24 cellular contexts compared by ENCODE assay signal in genomic region chr4:3635090-3635820, GRCh38.
DNase-seq lines count a peak whose midpoint lies in the region; ATAC-seq and TF ChIP-seq lines count a peak whose summit lies in the region.
"Had no signal": no experiment of that assay in that cellular context is flagged by ENCODE, and none has a peak within 500 bp of the region (broad histone marks: within the 10 kb centered on the region; RNA-seq: fewer than 3 reads in every experiment).

No MANE protein-coding gene starts in this region.

- H3K9me2 ChIP-seq in hepatocyte (replicated peaks; ENCODE audit: insufficient read depth), result no peaks in the 10 kb centered on the region

- no peaks in the 10 kb centered on the region for H3K79me2 ChIP-seq in hepatocyte

- intact Hi-C loops in prostate gland (cut with DNase I), result no loop called here
- intact Hi-C loops in esophagus squamous epithelium (cut with DNase I), result no loop called here

- no peak overlapping the region for H3K4me3 ChIP-seq in hepatocyte
- H3K4me3 ChIP-seq in mucosa of rectum (ENCODE audit: low read length in 2 of 2), result no peak overlapping the region
- H3K4me3 ChIP-seq in prostate gland, result no peak overlapping the region
- H3K4me3 ChIP-seq in esophagus squamous epithelium, result no peak overlapping the region
- H3K4me3 ChIP-seq: GM23248, K562, SJCRH30 had no signal

- no peak for TF ChIP-seq CTCF in VCaP (conservative IDR thresholded peaks at IDR 0.05)
- no peak for TF ChIP-seq CTCF in hepatocyte (IDR thresholded peaks at IDR 0.05; ENCODE audit: poor library complexity)
- TF ChIP-seq CTCF in prostate gland (IDR thresholded peaks at IDR 0.05), result no peak
- no peak for TF ChIP-seq CTCF in esophagus squamous epithelium (IDR thresholded peaks at IDR 0.05)

- no peaks in the 10 kb centered on the region for H4K20me1 ChIP-seq in hepatocyte (ENCODE audit: insufficient read depth, poor library complexity, severe bottlenecking)

- no peaks in the 10 kb centered on the region for H3K4me1 Mint-ChIP-seq in immature natural killer cell

- DNase-seq in hepatocyte (ENCODE audit: low spot score) (no peak), prostate gland (ENCODE audit: low spot score) (no peak), esophagus squamous epithelium (lab: John Stamatoyannopoulos, UW) (no peak), NCI-H1417 treated with DMSO at 0.1 percent for 48 hours (lab: John Stamatoyannopoulos, UW) (no peak), immature natural killer cell (no peak)
- DNase-seq: BE2C, DMS79 treated with DMSO at 0.1 percent for 48 hours, GM23248, H9, MM.1S, NCI-H1048, NCI-H146, NCI-H2029, NCI-H2227 treated with DMSO at 0.1 percent for 48 hours, NCI-H524, NCI-H774, SJCRH30 had no signal

- H3K36me3 ChIP-seq in hepatocyte (replicated peaks; ENCODE audit: insufficient read depth, low read depth), result no peaks in the 10 kb centered on the region
- no peaks in the 10 kb centered on the region for H3K36me3 ChIP-seq in mucosa of rectum (ENCODE audit: control insufficient read depth in 2 of 2, insufficient read depth in 2 of 2, low read length in 2 of 2)
- no peaks in the 10 kb centered on the region for H3K36me3 ChIP-seq in prostate gland
- no peaks in the 10 kb centered on the region for H3K36me3 ChIP-seq in esophagus squamous epithelium
- H3K36me3 ChIP-seq: BE2C, SJCRH30 had no signal

- H3K9me3 Mint-ChIP-seq in immature natural killer cell, result no peaks in the 10 kb centered on the region

- H3K4me3 Mint-ChIP-seq in immature natural killer cell, result no peak overlapping the region
- H3K4me3 Mint-ChIP-seq: H9 had no signal

- no peaks in the 10 kb centered on the region for H3K27me3 ChIP-seq in hepatocyte
- H3K27me3 ChIP-seq in mucosa of rectum (ENCODE audit: control insufficient read depth in 2 of 2, insufficient read depth in 2 of 2, low read length in 2 of 2), result no peaks in the 10 kb centered on the region
- no peaks in the 10 kb centered on the region for H3K27me3 ChIP-seq in prostate gland (replicated peaks; ENCODE audit: insufficient read depth)
- peaks cover 0 to 23% (median 0%) of the 10 kb centered on the region in 4 donors for H3K27me3 ChIP-seq in esophagus squamous epithelium
- H3K27me3 ChIP-seq: BE2C had no signal

- 75% methylated on average over 23 of the region's 23 CpGs for WGBS in hepatocyte (ENCODE audit: low lambda C conversion rate, missing lambda C conversion rate)
- 74% methylated on average over 22 of the region's 23 CpGs for WGBS in prostate gland
- WGBS in esophagus squamous epithelium, 2 donors, result 65 to 73% methylated on average over 14 to 15 of the region's 23 CpGs

- no peak for ATAC-seq in GM19463 (IDR thresholded peaks at IDR 0.05; ENCODE audit: unreplicated experiment)
- ATAC-seq: HepG2, K562, Panc1 had no signal

- no peak overlapping the region for H2AFZ ChIP-seq in hepatocyte
- H2AFZ ChIP-seq: GM23248 had no signal

- H3K36me3 Mint-ChIP-seq in immature natural killer cell, result no peaks in the 10 kb centered on the region

- no peak overlapping the region for H3K4me2 ChIP-seq in hepatocyte

- H3K27ac Mint-ChIP-seq in immature natural killer cell, result no peak overlapping the region
- H3K27ac Mint-ChIP-seq: H9 had no signal

- H3K9ac ChIP-seq in mucosa of rectum (ENCODE audit: low read depth in 1 of 2, low read length in 2 of 2), result no peak overlapping the region
- H3K9ac ChIP-seq: GM23248 had no signal

- peaks cover 2 to 6% (median 6%) of the 10 kb centered on the region in 3 donors for H3K27me3 Mint-ChIP-seq in immature natural killer cell (ENCODE audit: low read depth in 3 of 3)

- H3K27ac ChIP-seq in VCaP (peak overlapping the region; percentile 90), hepatocyte (peak overlapping the region; percentile 82), mucosa of rectum (ENCODE audit: low read depth in 2 of 2, low read length in 2 of 2) (peak overlapping the region; percentile 17 to 52), prostate gland (peak overlapping the region; percentile 56 to 75), esophagus squamous epithelium (no peak overlapping the region)
- H3K27ac ChIP-seq: GM23248, HL-60, SJCRH30 had no signal

- H3K4me1 ChIP-seq in hepatocyte (ENCODE audit: insufficient read depth), result no peaks in the 10 kb centered on the region
- peaks cover 0 to 2% of the 10 kb centered on the region in 2 donors for H3K4me1 ChIP-seq in mucosa of rectum (ENCODE audit: control insufficient read depth in 2 of 2, insufficient read depth in 2 of 2, low read length in 2 of 2)
- peaks cover 7% of the 10 kb centered on the region for H3K4me1 ChIP-seq in prostate gland (replicated peaks)
- no peaks in the 10 kb centered on the region for H3K4me1 ChIP-seq in esophagus squamous epithelium
- H3K4me1 ChIP-seq: BE2C, SJCRH30 had no signal

- no peaks in the 10 kb centered on the region for H3K9me3 ChIP-seq in hepatocyte (ENCODE audit: low read depth)
- no peaks in the 10 kb centered on the region for H3K9me3 ChIP-seq in mucosa of rectum (ENCODE audit: control insufficient read depth in 2 of 2, low read length in 2 of 2)
- H3K9me3 ChIP-seq in prostate gland, result no peaks in the 10 kb centered on the region
- no peaks in the 10 kb centered on the region for H3K9me3 ChIP-seq in esophagus squamous epithelium
- H3K9me3 ChIP-seq: BE2C had no signal

- no peak for TF ChIP-seq POLR2A in prostate gland (IDR thresholded peaks at IDR 0.05)
- TF ChIP-seq POLR2A in esophagus squamous epithelium (IDR thresholded peaks at IDR 0.05), result no peak

Comparison
In these comparisons a context has a peak if more than half of its experiments do, and no peak if none do; other contexts are left out.
1. H3K27ac ChIP-seq: peak in VCaP (single experiment), hepatocyte (single experiment), mucosa of rectum (2 of 2) and prostate gland (2 of 2); none in esophagus squamous epithelium (0 of 4).